In the genomic region with DNA sequence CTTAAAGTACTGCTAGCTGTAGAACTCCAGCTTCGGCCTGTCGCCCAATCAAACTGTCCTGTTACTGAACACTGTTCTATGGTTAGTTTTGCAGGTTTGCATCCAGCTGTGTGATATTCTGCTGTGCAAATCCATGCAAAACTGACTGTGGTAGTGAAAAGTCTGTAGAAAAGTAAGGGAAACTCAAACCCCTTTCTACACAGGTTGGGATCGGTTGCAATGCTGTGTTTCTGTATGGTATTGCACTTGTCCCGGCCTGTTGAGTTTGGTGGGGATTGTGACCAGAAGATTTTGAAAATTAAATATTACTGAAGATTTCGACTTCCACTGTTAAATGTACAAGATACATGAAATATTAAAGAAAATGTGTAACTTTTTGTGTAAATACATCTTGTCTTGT, we compare ENCODE assay signal across 11 cellular contexts. TPM values are rescaled to one million over a fixed set of nuclear protein-coding genes. Genes with fewer than 3 reads are reported as not detected.
DNase-seq lines count a peak whose midpoint lies in the region; ATAC-seq, FAIRE-seq and TF ChIP-seq lines count a peak whose summit lies in the region.
"Had no signal": no experiment of that assay in that cellular context is flagged by ENCODE, and none has a peak within 500 bp of the region (broad histone marks: within the 10 kb centered on the region; RNA-seq: fewer than 3 reads in every experiment).

No MANE protein-coding gene starts in this region.

- H3K9me3 ChIP-seq in MG63 (no peaks in the 10 kb centered on the region), K562 (replicated peaks; ENCODE audit: control insufficient read depth, insufficient read depth, low read depth, low read length) (no peaks in the 10 kb centered on the region)

- H3K9me3 Mint-ChIP-seq in activated CD8-positive, alpha-beta memory T cell treated with anti-CD3 and anti-CD28 coated beads, Interleukin-2, amount 10 ng/mL, durations not matched to agents 7 days and 5 days (ENCODE audit: low read depth): no peaks in the 10 kb centered on the region
- H3K9me3 Mint-ChIP-seq in progenitor cell of endocrine pancreas (ENCODE audit: low read depth): no peaks in the 10 kb centered on the region

- H3K27ac ChIP-seq in K562 (ENCODE audit: extremely low read depth, low read depth, low read length): peak overlapping the region; percentile 4

- no peak for FAIRE-seq in K562 (lab: Jason Lieb, UNC)

- no TSS peak for BruUV-seq in K562 (replicated peaks; lab: Mats Ljungman, UMichigan)

- peak overlapping the region; percentile 96 for H3K4me3 Mint-ChIP-seq in activated CD8-positive, alpha-beta memory T cell treated with anti-CD3 and anti-CD28 coated beads, Interleukin-2, amount 10 ng/mL, durations not matched to agents 7 days and 5 days
- H3K4me3 Mint-ChIP-seq in progenitor cell of endocrine pancreas (ENCODE audit: low read depth): peak overlapping the region; percentile 98

- ATAC-seq in activated CD8-positive, alpha-beta memory T cell treated with anti-CD3 and anti-CD28 coated beads, Interleukin-2, amount 10 ng/mL, durations not matched to agents 7 days and 5 days: no peak
- ATAC-seq in K562: no peak
- ATAC-seq in HG03135 (IDR thresholded peaks at IDR 0.05; ENCODE audit: unreplicated experiment): no peak

- H3K36me3 ChIP-seq in MG63: peaks cover 70% of the 10 kb centered on the region
- peaks cover 72% of the 10 kb centered on the region for H3K36me3 ChIP-seq in K562 (ENCODE audit: control insufficient read depth, insufficient read depth, low read length)

- no peak for TF ChIP-seq POLR2A in K562 (conservative IDR thresholded peaks at IDR 0.05)

- peak overlapping the region; percentile 77 for H3K4me3 ChIP-seq in MG63
- peak overlapping the region; percentile 58; the same call in 1 of the 2 replicates for H3K4me3 ChIP-seq in K562

- 86% methylated on average over 5 of the region's 5 CpGs for WGBS in K562 (ENCODE audit: insufficient coverage, low coverage, missing lambda C conversion rate)

- in situ Hi-C loops in K562 (cut with MboI): no loop called here

- peaks cover 63% of the 10 kb centered on the region for H3K36me3 Mint-ChIP-seq in activated CD8-positive, alpha-beta memory T cell treated with anti-CD3 and anti-CD28 coated beads, Interleukin-2, amount 10 ng/mL, durations not matched to agents 7 days and 5 days
- H3K36me3 Mint-ChIP-seq in progenitor cell of endocrine pancreas (ENCODE audit: insufficient read depth): peaks cover 50% of the 10 kb centered on the region

- H3K27ac Mint-ChIP-seq in activated CD8-positive, alpha-beta memory T cell treated with anti-CD3 and anti-CD28 coated beads, Interleukin-2, amount 10 ng/mL, durations not matched to agents 7 days and 5 days: peak overlapping the region; percentile 36
- H3K27ac Mint-ChIP-seq in progenitor cell of endocrine pancreas: no peak overlapping the region

- TF ChIP-seq EP300 in K562 (IDR thresholded peaks at IDR 0.05; ENCODE audit: low read length): no peak

- H3K4me1 ChIP-seq in K562 (replicated peaks in 1 of 2; ENCODE audit: control insufficient read depth in 2 of 2, insufficient read depth in 2 of 2, low read length in 2 of 2): peaks cover 19 to 30% of the 10 kb centered on the region in 2 experiments

- H3K4me1 Mint-ChIP-seq in activated CD8-positive, alpha-beta memory T cell treated with anti-CD3 and anti-CD28 coated beads, Interleukin-2, amount 10 ng/mL, durations not matched to agents 7 days and 5 days: peaks cover 50% of the 10 kb centered on the region
- peaks cover 48% of the 10 kb centered on the region for H3K4me1 Mint-ChIP-seq in progenitor cell of endocrine pancreas (ENCODE audit: low read depth)

- TF ChIP-seq RAD21 in K562 (CRISPR knock-in tag; conservative IDR thresholded peaks at IDR 0.05 in 1 of 2, IDR thresholded peaks at IDR 0.05 in 1 of 2): no peak

- POLR2A ChIA-PET in K562 (lab: Yijun Ruan, JAX): interaction anchor here (0.7 to 4.3 kb wide), 5 partner anchors 8 to 14 kb away, joined by 3 to 54 read pairs (median 4); no protein-coding TSS in a partner anchor

- TF ChIP-seq CTCF in K562 (IDR thresholded peaks at IDR 0.05 in 2 of 3, conservative IDR thresholded peaks at IDR 0.05 in 1 of 3; ENCODE audit: insufficient read depth in 2 of 3, low read depth in 1 of 3, low read length in 3 of 3) (no peak), progenitor cell of endocrine pancreas (IDR thresholded peaks at IDR 0.05; ENCODE audit: unreplicated experiment) (no peak)

- H3K9ac ChIP-seq in K562 (ENCODE audit: insufficient read depth in 1 of 2, low read depth in 2 of 2, low read length in 2 of 2): peak overlapping the region; percentile 31 to 95

- no peak overlapping the region for H2AFZ ChIP-seq in K562 (ENCODE audit: low read depth, low read length)

- H3K79me2 ChIP-seq in K562 (ENCODE audit: control insufficient read depth, insufficient read depth, low read length): peaks cover 83% of the 10 kb centered on the region

- H3K9me1 ChIP-seq in K562 (ENCODE audit: control insufficient read depth, insufficient read depth, low read length): peaks cover 14% of the 10 kb centered on the region

- H4K20me1 ChIP-seq in K562 (replicated peaks; ENCODE audit: control insufficient read depth, insufficient read depth, low read length): peaks cover 63% of the 10 kb centered on the region

- CTCF ChIA-PET in activated CD8-positive, alpha-beta memory T cell treated with anti-CD3 and anti-CD28 coated beads, Interleukin-2, amount 10 ng/mL, durations not matched to agents 7 days and 5 days (lab: Charles Lee): interaction anchor here (0.9 to 1.1 kb wide), 3 partner anchors 15 to 44 kb away, joined by 3 to 4 read pairs (median 3); no protein-coding TSS in a partner anchor
- CTCF ChIA-PET in K562 (lab: Yijun Ruan, JAX; ENCODE audit: low intra/inter-chr PET ratio): no interaction called here

- intact Hi-C loops in K562 (cut with micrococcal nuclease): no loop called here

- no peaks in the 10 kb centered on the region for H3K27me3 Mint-ChIP-seq in activated CD8-positive, alpha-beta memory T cell treated with anti-CD3 and anti-CD28 coated beads, Interleukin-2, amount 10 ng/mL, durations not matched to agents 7 days and 5 days
- peaks cover 1% of the 10 kb centered on the region for H3K27me3 Mint-ChIP-seq in progenitor cell of endocrine pancreas

- H3K27me3 ChIP-seq in MG63: peaks cover 11% of the 10 kb centered on the region
- H3K27me3 ChIP-seq in K562 (ENCODE audit: control insufficient read depth in 2 of 2, insufficient read depth in 2 of 2, low read length in 2 of 2): no peaks in the 10 kb centered on the region

- peak overlapping the region; percentile 87 for H3K4me2 ChIP-seq in K562 (ENCODE audit: insufficient read depth, low read length)

- DNase-seq in activated CD8-positive, alpha-beta memory T cell treated with anti-CD3 and anti-CD28 coated beads, Interleukin-2, amount 10 ng/mL, durations not matched to agents 7 days and 5 days: no peak
- no peak for DNase-seq in activated CD8-positive, alpha-beta memory T cell treated with anti-CD3 and anti-CD28 coated beads, Interleukin-2, amount 50 U/mL, for 48 hours
- DNase-seq in MG63 (no peak), K562 (ENCODE audit: extremely low read depth in 1 of 4, low spot score in 3 of 4) (peak in 1 of 4 experiments; percentile 50), progenitor cell of endocrine pancreas (ENCODE audit: low spot score, unreplicated experiment) (no peak), HCEC 1CT (no peak), amygdala (lab: John Stamatoyannopoulos, UW) (no peak)
- DNase-seq: activated naive CD4-positive, alpha-beta T cell treated with anti-CD3 and anti-CD28 coated beads, Interleukin-2, amount 50 U/mL, for 16 hours; RPMI8226; stimulated activated naive CD4-positive, alpha-beta T cell had no signal

RNA-seq across cellular contexts. Expression of a gene that starts 3.6 kb away (rescaled TPM):
- total RNA-seq in activated CD8-positive, alpha-beta memory T cell treated with anti-CD3 and anti-CD28 coated beads, Interleukin-2, amount 10 ng/mL, durations not matched to agents 7 days and 5 days: 10 to 100 TPM in 1 of 2 experiments, 1 to 10 TPM in 1; 8.4 to 15.5 TPM
- 3.5 and 4.0 TPM in 2 replicates for total RNA-seq in MG63 (2014; rRNA removed; shearing (Covaris generic); ENCODE audit: low replicate concordance)
- 458 and 1,073 TPM in 2 replicates for total RNA-seq in K562 (2011; cell fraction: chromatin; rRNA removed; ENCODE audit: low replicate concordance)
- 474 and 541 TPM in 2 replicates for total RNA-seq in K562 (2011; cell fraction: nucleolus; rRNA removed)
- 882 and 1,501 TPM in 2 replicates for total RNA-seq in K562 (2011; cell fraction: nucleoplasm; rRNA removed)
- total RNA-seq in K562 (2014; rRNA removed): 55.3 and 100 TPM in 2 replicates
- total RNA-seq in K562 (2014; rRNA removed; fragmentation: Illumina TruSeq; extraction: Trizol): 177 and 218 TPM in 2 replicates
- 130 and 149 TPM in 2 replicates for total RNA-seq in K562 (2015; rRNA removed; fragmentation: Illumina TruSeq; extraction: Trizol)
- total RNA-seq in K562 (2021): 77.8 and 106 TPM in 2 replicates
- 147 and 182 TPM in 2 replicates for polyA plus RNA-seq in K562 (2011; rRNA removed)
- 8.2 and 35.8 TPM in 2 replicates for polyA plus RNA-seq in K562 (2011; cell fraction: cytosol; rRNA removed)
- polyA plus RNA-seq in K562 (2011; cell fraction: nucleus; rRNA removed): 165 and 195 TPM in 2 replicates
- 21.0 and 54.8 TPM in 2 replicates for polyA plus RNA-seq in K562 (2012)
- polyA plus RNA-seq in K562 (2014; fragmentation: Illumina TruSeq; extraction: Trizol): 43.2 and 59.7 TPM in 2 replicates
- polyA plus RNA-seq in K562 (2014; fragmentation: Nextera tagmentation; extraction: Ambion mirVana): 10 to 100 TPM; 44.2 to 67.6 TPM
- polyA plus RNA-seq in K562 (2014; rRNA removed): 77.9 and 119 TPM in 2 replicates
- polyA minus RNA-seq in K562 (2011; rRNA and poly(A)+ RNA removed): 251 and 360 TPM in 2 replicates
- polyA minus RNA-seq in K562 (2011; cell fraction: cytosol; rRNA and poly(A)+ RNA removed): 17.0 and 22.7 TPM in 2 replicates
- 714 and 1,502 TPM in 2 replicates for polyA minus RNA-seq in K562 (2011; cell fraction: nucleus; rRNA and poly(A)+ RNA removed)
- total RNA-seq in progenitor cell of endocrine pancreas: 13.8 and 14.0 TPM in 2 replicates

RNA-seq across cellular contexts. Expression of a gene that starts 47.3 kb away (rescaled TPM):
- total RNA-seq in activated CD8-positive, alpha-beta memory T cell treated with anti-CD3 and anti-CD28 coated beads, Interleukin-2, amount 10 ng/mL, durations not matched to agents 7 days and 5 days: not detected
- total RNA-seq in MG63 (2014; rRNA removed; shearing (Covaris generic); ENCODE audit: low replicate concordance): not detected in 2 replicates
- total RNA-seq in K562 (2011; cell fraction: chromatin; rRNA removed; ENCODE audit: low replicate concordance): 0.32 TPM in 1 of 2 replicates, not detected in the other
- total RNA-seq in K562 (2011; cell fraction: nucleolus; rRNA removed): 0.17 and 0.26 TPM in 2 replicates
- total RNA-seq in K562 (2011; cell fraction: nucleoplasm; rRNA removed): not detected in 2 replicates
- total RNA-seq in K562 (2014; rRNA removed) (0.12 and 0.27 TPM in 2 replicates), K562 (2014; rRNA removed; fragmentation: Illumina TruSeq; extraction: Trizol) (not detected in 2 replicates), K562 (2015; rRNA removed; fragmentation: Illumina TruSeq; extraction: Trizol) (not detected in 2 replicates), K562 (2021) (not detected in 2 replicates), progenitor cell of endocrine pancreas (0.16 and 0.57 TPM in 2 replicates)
- polyA plus RNA-seq in K562 (2011; rRNA removed) (0.08 and 0.18 TPM in 2 replicates), K562 (2014; fragmentation: Illumina TruSeq; extraction: Trizol) (not detected in 2 replicates), K562 (2014; fragmentation: Nextera tagmentation; extraction: Ambion mirVana) (not detected), K562 (2014; rRNA removed) (not detected in 2 replicates)
- not detected in 2 replicates for polyA plus RNA-seq in K562 (2011; cell fraction: cytosol; rRNA removed)
- polyA plus RNA-seq in K562 (2011; cell fraction: nucleus; rRNA removed): 0.20 and 0.28 TPM in 2 replicates
- 0.03 and 0.15 TPM in 2 replicates for polyA plus RNA-seq in K562 (2012)
- 0.07 and 0.33 TPM in 2 replicates for polyA minus RNA-seq in K562 (2011; rRNA and poly(A)+ RNA removed)
- not detected in 2 replicates for polyA minus RNA-seq in K562 (2011; cell fraction: cytosol; rRNA and poly(A)+ RNA removed)
- 0.27 and 0.78 TPM in 2 replicates for polyA minus RNA-seq in K562 (2011; cell fraction: nucleus; rRNA and poly(A)+ RNA removed)
